ENCODE assay signal across 19 cellular contexts in the genomic region with DNA sequence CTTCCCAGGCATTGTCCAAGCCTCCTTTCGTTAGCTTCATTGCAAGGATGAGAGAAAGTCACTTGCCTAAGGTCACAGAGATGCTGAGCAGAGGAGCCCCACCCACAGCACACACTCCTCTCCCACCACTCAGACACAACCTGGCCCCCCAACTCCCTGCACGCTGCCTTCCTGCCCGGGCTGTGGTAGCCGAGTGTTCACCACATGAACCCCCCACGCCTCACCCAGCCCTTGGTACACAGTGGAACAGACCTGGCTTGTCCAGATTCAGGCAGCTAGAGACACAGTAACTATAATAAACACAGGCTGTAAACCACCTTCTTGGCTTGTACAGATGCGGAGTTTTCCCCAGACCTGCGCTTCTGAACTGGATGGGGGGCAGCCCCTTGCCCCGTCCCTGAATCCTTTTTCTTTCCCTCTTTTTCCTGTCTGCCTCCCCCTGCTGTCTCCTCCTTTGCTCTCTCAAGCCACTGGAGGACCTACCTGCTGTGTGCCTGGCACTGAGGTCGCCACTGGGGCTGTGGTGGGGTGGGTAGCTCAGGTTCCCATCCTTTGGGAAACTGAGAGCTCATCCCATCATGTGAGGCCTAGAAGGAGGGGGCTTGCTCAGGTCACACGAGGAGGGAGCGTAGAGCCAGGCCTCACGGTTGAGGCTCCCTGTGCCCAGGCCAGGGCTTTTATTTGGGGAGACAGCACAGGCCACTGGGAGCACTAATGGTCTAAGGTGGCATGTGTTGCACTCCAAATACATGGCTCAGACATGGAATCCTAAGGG. TPM values are rescaled to one million over a fixed set of nuclear protein-coding genes. Genes with fewer than 3 reads are reported as not detected.
"Had no signal": no experiment of that assay in that cellular context is flagged by ENCODE, and none has a peak within 500 bp of the region (broad histone marks: within the 10 kb centered on the region; RNA-seq: fewer than 3 reads in every experiment).

No MANE protein-coding gene starts in this region.

- H3K9me3 Mint-ChIP-seq: activated B cell treated with CpG ODN at 0.5 μM for 24 hours; activated CD4-positive, alpha-beta T cell treated with anti-CD3 and anti-CD28 coated beads, Interleukin-2, amount 10 ng/mL, durations not matched to agents 24 days and 14 days; activated naive CD8-positive, alpha-beta T cell treated with anti-CD3 and anti-CD28 coated beads for 36 hours; activated T-cell treated with anti-CD3 and anti-CD28 coated beads, Interleukin-2, amount 50 U/mL, for 72 hours; stimulated activated naive CD8-positive, alpha-beta T cell treated with anti-CD3 and anti-CD28 coated beads, Interleukin-15, Interleukin-2, amounts not matched to agents 100 ng/mL and 50 ng/mL, for 24 hours; T-helper 2 cell treated with Interferon-gamma antibody and Interleukin-4, amounts not matched to agents 5 μg/mL and 100 μg/mL, for 36 hours had no signal

- H3K27ac ChIP-seq: brain microvascular endothelial cell, gastroesophageal sphincter, ovary, SJSA1 had no signal

- H3K9me3 ChIP-seq: gastroesophageal sphincter, left ventricle myocardium inferior, ovary had no signal

- H3K4me1 Mint-ChIP-seq: activated B cell treated with CpG ODN at 0.5 μM for 24 hours; activated CD4-positive, alpha-beta T cell treated with anti-CD3 and anti-CD28 coated beads, Interleukin-2, amount 10 ng/mL, durations not matched to agents 24 days and 14 days; activated naive CD8-positive, alpha-beta T cell treated with anti-CD3 and anti-CD28 coated beads for 36 hours had no signal

- H3K4me3 Mint-ChIP-seq: activated B cell treated with CpG ODN at 0.5 μM for 24 hours; activated CD4-positive, alpha-beta T cell treated with anti-CD3 and anti-CD28 coated beads, Interleukin-2, amount 10 ng/mL, durations not matched to agents 24 days and 14 days; activated CD8-positive, alpha-beta T cell treated with anti-CD3 and anti-CD28 coated beads, Interleukin-2, amount 10 ng/mL, durations not matched to agents 7 days and 5 days; activated naive CD8-positive, alpha-beta T cell treated with anti-CD3 and anti-CD28 coated beads for 36 hours; activated T-cell treated with anti-CD3 and anti-CD28 coated beads, Interleukin-2, amount 50 U/mL, for 72 hours; stimulated activated naive CD8-positive, alpha-beta T cell treated with anti-CD3 and anti-CD28 coated beads, Interleukin-15, Interleukin-2, amounts not matched to agents 100 ng/mL and 50 ng/mL, for 24 hours; T-helper 2 cell treated with Interferon-gamma antibody and Interleukin-4, amounts not matched to agents 5 μg/mL and 100 μg/mL, for 36 hours had no signal

- DNase-seq: activated CD4-positive, alpha-beta T cell treated with anti-CD3 and anti-CD28 coated beads, Interleukin-2, amount 10 ng/mL, durations not matched to agents 24 days and 14 days; activated CD8-positive, alpha-beta memory T cell treated with anti-CD3 and anti-CD28 coated beads, Interleukin-2, amount 50 U/mL, for 4 hours; activated CD8-positive, alpha-beta T cell treated with anti-CD3 and anti-CD28 coated beads, Interleukin-2, amount 10 ng/mL, durations not matched to agents 7 days and 5 days; activated naive CD8-positive, alpha-beta T cell treated with anti-CD3 and anti-CD28 coated beads for 36 hours; activated T-cell treated with anti-CD3 and anti-CD28 coated beads, Interleukin-2, amount 50 U/mL, for 72 hours; brain microvascular endothelial cell; dermis blood vessel endothelial cell; erythroblast; islet precursor cell; left ventricle myocardium inferior; stimulated activated CD4-positive, alpha-beta T cell treated with anti-CD3 and anti-CD28 coated beads, Interleukin-4, amount 100 ng/mL, for 4 hours; stimulated activated CD8-positive, alpha-beta memory T cell treated with anti-CD3 and anti-CD28 coated beads, Interleukin-4, amount 100 ng/mL, for 48 hours had no signal

- H3K27me3 ChIP-seq: brain microvascular endothelial cell, gastroesophageal sphincter, ovary, SJSA1 had no signal

- H3K27ac Mint-ChIP-seq: activated B cell treated with CpG ODN at 0.5 μM for 24 hours; activated CD4-positive, alpha-beta T cell treated with anti-CD3 and anti-CD28 coated beads, Interleukin-2, amount 10 ng/mL, durations not matched to agents 24 days and 14 days; activated CD8-positive, alpha-beta T cell treated with anti-CD3 and anti-CD28 coated beads, Interleukin-2, amount 10 ng/mL, durations not matched to agents 7 days and 5 days; activated naive CD8-positive, alpha-beta T cell treated with anti-CD3 and anti-CD28 coated beads for 36 hours; activated T-cell treated with anti-CD3 and anti-CD28 coated beads, Interleukin-2, amount 50 U/mL, for 72 hours; stimulated activated naive CD8-positive, alpha-beta T cell treated with anti-CD3 and anti-CD28 coated beads, Interleukin-15, Interleukin-2, amounts not matched to agents 100 ng/mL and 50 ng/mL, for 24 hours; T-helper 2 cell treated with Interferon-gamma antibody and Interleukin-4, amounts not matched to agents 5 μg/mL and 100 μg/mL, for 36 hours had no signal

- H3K36me3 ChIP-seq: brain microvascular endothelial cell, gastroesophageal sphincter, left ventricle myocardium inferior, ovary, SJSA1 had no signal

- ATAC-seq: activated CD8-positive, alpha-beta T cell treated with anti-CD3 and anti-CD28 coated beads, Interleukin-2, amount 10 ng/mL, durations not matched to agents 7 days and 5 days; activated T-cell treated with anti-CD3 and anti-CD28 coated beads, Interleukin-2, amount 50 U/mL, for 72 hours; gastroesophageal sphincter had no signal

- H3K36me3 Mint-ChIP-seq: activated naive CD8-positive, alpha-beta T cell treated with anti-CD3 and anti-CD28 coated beads for 36 hours had no signal

- H3K4me3 ChIP-seq: gastroesophageal sphincter, left ventricle myocardium inferior, ovary, SJSA1 had no signal

RNA-seq across cellular contexts. Expression of a gene that starts 55.7 kb away (rescaled TPM):
- total RNA-seq: activated CD4-positive, alpha-beta T cell treated with anti-CD3 and anti-CD28 coated beads, Interleukin-2, amount 10 ng/mL, durations not matched to agents 24 days and 14 days had no signal
- polyA plus RNA-seq: neural cell had no signal
